8 cellular contexts compared by ENCODE assay signal in the genomic region with DNA sequence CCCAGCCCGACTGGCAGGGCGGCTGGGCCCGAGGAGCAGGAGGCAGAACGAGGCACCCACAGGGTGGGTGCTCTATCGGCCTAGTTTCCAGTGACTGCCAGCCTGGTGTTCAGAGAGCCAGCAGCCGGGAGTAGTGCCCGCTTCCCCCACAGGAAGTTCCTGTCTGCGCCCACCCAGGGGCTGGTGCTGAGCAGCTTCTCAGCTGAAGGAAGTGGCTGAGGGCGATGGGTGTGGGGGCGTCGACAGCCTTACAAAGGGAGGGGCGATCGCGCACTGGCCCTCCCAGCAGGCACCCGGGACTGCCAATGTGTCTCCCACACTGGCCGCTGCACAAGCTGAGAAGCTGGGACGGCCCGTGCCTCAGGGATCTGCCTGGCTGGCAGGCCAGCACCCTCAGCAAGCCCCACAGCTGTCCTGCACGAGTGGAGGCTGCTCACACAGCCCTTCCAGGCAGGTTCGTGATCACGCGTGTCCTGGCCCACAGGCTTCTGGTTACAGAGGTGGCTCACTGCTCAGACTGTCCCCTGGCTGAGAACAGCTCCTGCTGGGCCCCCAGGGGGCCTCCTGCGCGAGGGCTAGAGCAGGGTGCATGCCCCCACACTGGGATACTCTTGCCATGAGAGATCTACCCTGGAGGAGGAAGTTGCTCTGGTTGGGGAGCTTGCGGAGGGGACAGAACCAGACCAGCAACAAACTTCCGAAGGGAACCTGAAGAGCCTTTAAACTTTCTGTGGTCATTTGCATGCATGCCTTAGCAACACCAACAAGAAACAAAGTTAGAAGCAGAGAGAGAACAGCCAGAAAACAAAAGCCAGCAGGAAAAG. TPM values are rescaled to one million over a fixed set of nuclear protein-coding genes. Genes with fewer than 3 reads are reported as not detected.
DNase-seq lines count a peak whose midpoint lies in the region; ATAC-seq and TF ChIP-seq lines count a peak whose summit lies in the region.

No MANE protein-coding gene starts in this region.

- H3K9ac ChIP-seq in skeletal muscle tissue (ENCODE audit: low read depth in 1 of 3, low read length in 3 of 3) = peak overlapping the region in 2 of 3 donors; percentile 25 to 45

- H3K36me3 Mint-ChIP-seq in GM23338 (ENCODE audit: low read depth) = no peaks in the 10 kb centered on the region; the same call in 2 of the 3 replicates

- H3K4me3 Mint-ChIP-seq in GM23338 = peak overlapping the region; percentile 88

- H3K27me3 Mint-ChIP-seq in GM23338 (ENCODE audit: insufficient read depth, low read depth, poor library complexity) = peaks cover 14% of the 10 kb centered on the region

- H3F3A ChIP-seq in GM23338 (replicated peaks; ENCODE audit: low read depth) = 0 out of 2 replicates have a peak, but pooled peaks cover 2% of the 10 kb centered on the region

- peaks cover 5% of the 10 kb centered on the region for H4K20me1 ChIP-seq in GM23338 (replicated peaks; ENCODE audit: insufficient read depth)

- peak overlapping the region; percentile 77 for H3K27ac Mint-ChIP-seq in GM23338

- H3K27ac ChIP-seq in GM23338 (ENCODE audit: low read depth) (peak overlapping the region; percentile 69; the same call in 1 of the 2 replicates), skeletal muscle tissue (ENCODE audit: low read depth, low read length) (peak overlapping the region; percentile 55)
- H3K27ac ChIP-seq in effector memory CD4-positive, alpha-beta T cell (ENCODE audit: insufficient read depth, low read length, poor library complexity, severe bottlenecking) = peak overlapping the region; percentile 88

- no peak for TF ChIP-seq CTCF in GM23338 (conservative IDR thresholded peaks at IDR 0.05; ENCODE audit: low read depth in 2 of 2)

- H3K9me3 ChIP-seq in effector memory CD4-positive, alpha-beta T cell (ENCODE audit: control insufficient read depth, low read length) = no peaks in the 10 kb centered on the region
- no peaks in the 10 kb centered on the region for H3K9me3 ChIP-seq in skeletal muscle tissue (ENCODE audit: control insufficient read depth in 3 of 3, low read length in 3 of 3)

- H3K4me1 Mint-ChIP-seq in GM23338 = peaks cover 20% of the 10 kb centered on the region

- H3K79me2 ChIP-seq in GM23338 (replicated peaks; ENCODE audit: insufficient read depth) = peaks cover 40% of the 10 kb centered on the region

- H3K4me3 ChIP-seq in GM23338 (no peak overlapping the region), skeletal muscle tissue (ENCODE audit: low read length in 3 of 3) (no peak overlapping the region)
- H3K4me3 ChIP-seq in effector memory CD4-positive, alpha-beta T cell (ENCODE audit: insufficient read depth, low read depth, low read length, poor library complexity, severe bottlenecking) = peak overlapping the region; percentile 80

- no peak overlapping the region for H2AFZ ChIP-seq in GM23338

- no peak overlapping the region for H3K4me2 ChIP-seq in GM23338

- no peaks in the 10 kb centered on the region for H3K9me2 ChIP-seq in GM23338 (ENCODE audit: insufficient read depth)

- H3K27me3 ChIP-seq in GM23338 (ENCODE audit: insufficient read depth) (no peaks in the 10 kb centered on the region), skeletal muscle tissue (ENCODE audit: control insufficient read depth in 3 of 3, insufficient read depth in 3 of 3, low read length in 3 of 3) (no peaks in the 10 kb centered on the region)
- H3K27me3 ChIP-seq in effector memory CD4-positive, alpha-beta T cell (replicated peaks; ENCODE audit: control insufficient read depth, insufficient read depth, low read length, poor library complexity, severe bottlenecking) = no peaks in the 10 kb centered on the region

- H3K9me3 Mint-ChIP-seq in GM23338 = no peaks in the 10 kb centered on the region

- H3K36me3 ChIP-seq in GM23338 (ENCODE audit: insufficient read depth) (no peaks in the 10 kb centered on the region), skeletal muscle tissue (ENCODE audit: control insufficient read depth in 3 of 3, insufficient read depth in 3 of 3, low read length in 3 of 3) (peaks cover 6 to 24% (median 22%) of the 10 kb centered on the region in 3 donors)
- peaks cover 15% of the 10 kb centered on the region for H3K36me3 ChIP-seq in effector memory CD4-positive, alpha-beta T cell (ENCODE audit: control insufficient read depth, insufficient read depth, low read length)

- no peak for ATAC-seq in GM23338
- no peak for ATAC-seq in HG03280 (IDR thresholded peaks at IDR 0.05; ENCODE audit: unreplicated experiment)
- no peak for ATAC-seq in HG03175 (IDR thresholded peaks at IDR 0.05; ENCODE audit: unreplicated experiment)

- DNase-seq in GM23338 (ENCODE audit: low spot score) = no peak
- peak; percentile 78 to 80 for DNase-seq in activated CD4-positive, alpha-beta T cell treated with anti-CD3 and anti-CD28 coated beads, Interleukin-2, amount 50 U/mL, for 48 hours
- peak; percentile 63 to 70 (median 65) for DNase-seq in effector memory CD4-positive, alpha-beta T cell
- no peak for DNase-seq in GM19240 (ENCODE audit: insufficient read length, low spot score)
- DNase-seq in LoVo (ENCODE audit: low spot score) = no peak

- peaks cover 5% of the 10 kb centered on the region; the same call in 1 of the 2 replicates for H3K4me1 ChIP-seq in GM23338 (ENCODE audit: insufficient read depth)
- H3K4me1 ChIP-seq in effector memory CD4-positive, alpha-beta T cell (ENCODE audit: control insufficient read depth, insufficient read depth, low read length, poor library complexity, severe bottlenecking) = peaks cover 74% of the 10 kb centered on the region
- peaks cover 37 to 62% (median 41%) of the 10 kb centered on the region in 3 donors for H3K4me1 ChIP-seq in skeletal muscle tissue (ENCODE audit: control insufficient read depth in 3 of 3, insufficient read depth in 3 of 3, low read length in 3 of 3)

TF ChIP-seq in GM23338, 12 proteins besides CTCF, POLR2A, EP300 and RAD21:
- TF ChIP-seq STAT1 (IDR thresholded peaks at IDR 0.05; ENCODE audit: unreplicated experiment) = no peak
- TF ChIP-seq, protein P1, sequence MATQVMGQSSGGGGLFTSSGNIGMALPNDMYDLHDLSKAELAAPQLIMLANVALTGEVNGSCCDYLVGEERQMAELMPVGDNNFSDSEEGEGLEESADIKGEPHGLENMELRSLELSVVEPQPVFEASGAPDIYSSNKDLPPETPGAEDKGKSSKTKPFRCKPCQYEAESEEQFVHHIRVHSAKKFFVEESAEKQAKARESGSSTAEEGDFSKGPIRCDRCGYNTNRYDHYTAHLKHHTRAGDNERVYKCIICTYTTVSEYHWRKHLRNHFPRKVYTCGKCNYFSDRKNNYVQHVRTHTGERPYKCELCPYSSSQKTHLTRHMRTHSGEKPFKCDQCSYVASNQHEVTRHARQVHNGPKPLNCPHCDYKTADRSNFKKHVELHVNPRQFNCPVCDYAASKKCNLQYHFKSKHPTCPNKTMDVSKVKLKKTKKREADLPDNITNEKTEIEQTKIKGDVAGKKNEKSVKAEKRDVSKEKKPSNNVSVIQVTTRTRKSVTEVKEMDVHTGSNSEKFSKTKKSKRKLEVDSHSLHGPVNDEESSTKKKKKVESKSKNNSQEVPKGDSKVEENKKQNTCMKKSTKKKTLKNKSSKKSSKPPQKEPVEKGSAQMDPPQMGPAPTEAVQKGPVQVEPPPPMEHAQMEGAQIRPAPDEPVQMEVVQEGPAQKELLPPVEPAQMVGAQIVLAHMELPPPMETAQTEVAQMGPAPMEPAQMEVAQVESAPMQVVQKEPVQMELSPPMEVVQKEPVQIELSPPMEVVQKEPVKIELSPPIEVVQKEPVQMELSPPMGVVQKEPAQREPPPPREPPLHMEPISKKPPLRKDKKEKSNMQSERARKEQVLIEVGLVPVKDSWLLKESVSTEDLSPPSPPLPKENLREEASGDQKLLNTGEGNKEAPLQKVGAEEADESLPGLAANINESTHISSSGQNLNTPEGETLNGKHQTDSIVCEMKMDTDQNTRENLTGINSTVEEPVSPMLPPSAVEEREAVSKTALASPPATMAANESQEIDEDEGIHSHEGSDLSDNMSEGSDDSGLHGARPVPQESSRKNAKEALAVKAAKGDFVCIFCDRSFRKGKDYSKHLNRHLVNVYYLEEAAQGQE (IDR thresholded peaks at IDR 0.05; ENCODE audit: unreplicated experiment) = no peak

RNA-seq across cellular contexts. Expression of a gene that starts 2.5 kb away (rescaled TPM):
- total RNA-seq in GM23338 (2014; rRNA removed; shearing (Covaris generic)) = 39.6 and 43.4 TPM in 2 replicates
- polyA plus RNA-seq in GM23338 (2016; fragmentation: Nextera tagmentation; extraction: Ambion mirVana) = 24.9 and 27.8 TPM in 2 replicates
- total RNA-seq in skeletal muscle tissue = 12.0 TPM

RNA-seq across cellular contexts. Expression of a gene that starts 2.6 kb away (rescaled TPM):
- total RNA-seq in GM23338 (2014; rRNA removed; shearing (Covaris generic)) = 15.4 and 22.3 TPM in 2 replicates
- 25.7 and 33.6 TPM in 2 replicates for polyA plus RNA-seq in GM23338 (2016; fragmentation: Nextera tagmentation; extraction: Ambion mirVana)
- 10.4 TPM for total RNA-seq in skeletal muscle tissue

RNA-seq across cellular contexts. Expression of a gene that starts 17.4 kb away (rescaled TPM):
- 19.2 and 19.4 TPM in 2 replicates for total RNA-seq in GM23338 (2014; rRNA removed; shearing (Covaris generic))
- polyA plus RNA-seq in GM23338 (2016; fragmentation: Nextera tagmentation; extraction: Ambion mirVana) = 10.0 and 10.3 TPM in 2 replicates
- 8.4 TPM for total RNA-seq in skeletal muscle tissue

RNA-seq across cellular contexts. Expression of a gene that starts 40.8 kb away (rescaled TPM):
- total RNA-seq in GM23338 (2014; rRNA removed; shearing (Covaris generic)) = 144 and 149 TPM in 2 replicates
- 94.2 and 95.3 TPM in 2 replicates for polyA plus RNA-seq in GM23338 (2016; fragmentation: Nextera tagmentation; extraction: Ambion mirVana)
- total RNA-seq in skeletal muscle tissue = 14.1 TPM

RNA-seq across cellular contexts. Expression of a gene that starts 52.8 kb away (rescaled TPM):
- 228 and 275 TPM in 2 replicates for total RNA-seq in GM23338 (2014; rRNA removed; shearing (Covaris generic))
- polyA plus RNA-seq in GM23338 (2016; fragmentation: Nextera tagmentation; extraction: Ambion mirVana) = 281 and 285 TPM in 2 replicates
- 90.8 TPM for total RNA-seq in skeletal muscle tissue

Comparison
In these comparisons a context has a peak if more than half of its experiments do, and no peak if none do; other contexts are left out.
1. DNase-seq: peak in activated CD4-positive, alpha-beta T cell treated with anti-CD3 and anti-CD28 coated beads, Interleukin-2, amount 50 U/mL, for 48 hours (2 of 2) and effector memory CD4-positive, alpha-beta T cell (3 of 3); none in GM23338 (single experiment), GM19240 (single experiment) and LoVo (single experiment).
2. Peak in every context shown above with its lines, with median percentiles within 50 percentile points of each other: H3K27ac ChIP-seq.